ENCODE assay signal across 8 cellular contexts in the genomic region with DNA sequence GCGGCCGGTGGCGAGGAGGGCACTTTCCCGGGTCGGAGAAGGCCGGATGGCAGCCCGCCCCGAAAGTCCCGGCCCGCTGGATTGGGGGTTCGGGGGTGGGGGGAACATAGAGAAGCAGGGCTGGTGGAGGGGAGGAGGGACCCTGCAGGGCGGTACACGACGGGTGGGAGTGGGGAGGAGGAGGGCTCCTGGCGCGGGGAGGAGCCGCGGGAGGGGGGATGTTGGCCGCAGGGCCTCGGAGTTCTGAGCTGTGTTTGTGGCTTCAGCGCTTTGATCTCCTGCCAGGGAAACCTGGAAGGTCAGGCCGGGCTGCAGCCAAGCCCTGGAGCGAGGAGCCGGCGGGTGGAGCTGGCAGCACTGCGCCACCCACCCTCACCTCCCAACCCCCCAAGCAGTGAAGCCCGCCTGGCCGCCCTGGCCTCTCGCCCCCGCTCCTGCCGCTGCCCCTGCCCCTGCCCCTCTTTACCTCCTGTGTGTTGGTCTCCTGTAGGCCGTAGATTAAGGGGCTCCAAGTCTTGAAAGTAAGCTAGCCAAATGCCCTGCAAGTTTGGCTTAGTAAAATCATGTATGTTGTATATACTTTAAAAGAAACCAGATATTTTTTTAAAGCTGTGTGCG. TPM values are rescaled to one million over a fixed set of nuclear protein-coding genes. Genes with fewer than 3 reads are reported as not detected.
DNase-seq lines count a peak whose midpoint lies in the region; ATAC-seq and TF ChIP-seq lines count a peak whose summit lies in the region.

No MANE protein-coding gene starts in this region.

- intact Hi-C loops in left cardiac atrium (cut with DNase I): loop anchor here in 1 of 2 donors (10.0 kb wide), 1 partner anchor 146 kb away; the partner anchor contains the start of gene ZNRF3
- intact Hi-C loops in activated T-helper 1 cell treated with anti-CD3 and anti-CD28 coated beads, Interleukin-12 subunit alpha, Interleukin-12 subunit beta, Interleukin-2, Interleukin-4 antibody, amounts not matched to agents 30 ng/mL and 10 ng/mL and 1 ng/mL, durations not matched to agents 14 hours and 24 hours and 36 hours (cut with micrococcal nuclease): no loop called here

- H3K4me1 ChIP-seq in HUES6 (ENCODE audit: control insufficient read depth, insufficient read depth, low read length) (peaks cover 44% of the 10 kb centered on the region), parathyroid adenoma (peaks cover 2% of the 10 kb centered on the region)

- peak; percentile 86 to 87 for ATAC-seq in left cardiac atrium
- no peak for ATAC-seq in HG03460 (IDR thresholded peaks at IDR 0.05; ENCODE audit: unreplicated experiment)

- H3K4me1 Mint-ChIP-seq in activated T-helper 1 cell treated with anti-CD3 and anti-CD28 coated beads, Interleukin-12 subunit alpha, Interleukin-12 subunit beta, Interleukin-2, Interleukin-4 antibody, amounts not matched to agents 30 ng/mL and 10 ng/mL and 1 ng/mL, durations not matched to agents 14 hours and 24 hours and 36 hours (ENCODE audit: low read depth): peaks cover 4% of the 10 kb centered on the region

- H3K9me3 ChIP-seq in HUES6 (ENCODE audit: control insufficient read depth, insufficient read depth, low read depth, low read length) (no peaks in the 10 kb centered on the region), parathyroid adenoma (ENCODE audit: control insufficient read depth, low read length) (no peaks in the 10 kb centered on the region)

- no peaks in the 10 kb centered on the region for H3K9me3 Mint-ChIP-seq in activated T-helper 1 cell treated with anti-CD3 and anti-CD28 coated beads, Interleukin-12 subunit alpha, Interleukin-12 subunit beta, Interleukin-2, Interleukin-4 antibody, amounts not matched to agents 30 ng/mL and 10 ng/mL and 1 ng/mL, durations not matched to agents 14 hours and 24 hours and 36 hours

- H3K4me3 ChIP-seq in HUES6 (ENCODE audit: low read depth, low read length) (peak overlapping the region; percentile 63), parathyroid adenoma (ENCODE audit: low read depth, low read length) (peak overlapping the region; percentile 49)

- DNase-seq in Ammon's horn (ENCODE audit: low spot score) (peak; percentile 60), left cardiac atrium (peak; percentile 85), AML-193 (lab: John Stamatoyannopoulos, UW) (no peak)
- no peak for DNase-seq in activated T-helper 1 cell treated with anti-CD3 and anti-CD28 coated beads, Interleukin-12 subunit alpha, Interleukin-12 subunit beta, Interleukin-2, Interleukin-4 antibody, amounts not matched to agents 30 ng/mL and 10 ng/mL and 1 ng/mL, durations not matched to agents 14 hours and 24 hours and 36 hours (ENCODE audit: low spot score)

- no peak overlapping the region for H3K4me3 Mint-ChIP-seq in activated T-helper 1 cell treated with anti-CD3 and anti-CD28 coated beads, Interleukin-12 subunit alpha, Interleukin-12 subunit beta, Interleukin-2, Interleukin-4 antibody, amounts not matched to agents 30 ng/mL and 10 ng/mL and 1 ng/mL, durations not matched to agents 14 hours and 24 hours and 36 hours

- H3K27me3 Mint-ChIP-seq in activated T-helper 1 cell treated with anti-CD3 and anti-CD28 coated beads, Interleukin-12 subunit alpha, Interleukin-12 subunit beta, Interleukin-2, Interleukin-4 antibody, amounts not matched to agents 30 ng/mL and 10 ng/mL and 1 ng/mL, durations not matched to agents 14 hours and 24 hours and 36 hours (ENCODE audit: insufficient read depth): peaks cover 47% of the 10 kb centered on the region

- peak overlapping the region; percentile 72 for H3K4me2 ChIP-seq in parathyroid adenoma (ENCODE audit: low read length)

- peak overlapping the region; percentile 83; the same call in 1 of the 2 replicates for H3K27ac ChIP-seq in HUES6 (ENCODE audit: low read depth, low read length)
- peak overlapping the region; percentile 77 for H3K27ac ChIP-seq in angular gyrus (ENCODE audit: low read depth, low read length)
- no peak overlapping the region for H3K27ac ChIP-seq in parathyroid adenoma

- H3K27ac Mint-ChIP-seq in activated T-helper 1 cell treated with anti-CD3 and anti-CD28 coated beads, Interleukin-12 subunit alpha, Interleukin-12 subunit beta, Interleukin-2, Interleukin-4 antibody, amounts not matched to agents 30 ng/mL and 10 ng/mL and 1 ng/mL, durations not matched to agents 14 hours and 24 hours and 36 hours: no peak overlapping the region

- H2AFZ ChIP-seq in parathyroid adenoma: peak overlapping the region; percentile 66

- H3K36me3 ChIP-seq in HUES6 (ENCODE audit: control insufficient read depth, insufficient read depth, low read length): no peaks in the 10 kb centered on the region
- H3K36me3 ChIP-seq in parathyroid adenoma (ENCODE audit: control insufficient read depth, insufficient read depth, low read length): no peaks in the 10 kb centered on the region

- H3K36me3 Mint-ChIP-seq in activated T-helper 1 cell treated with anti-CD3 and anti-CD28 coated beads, Interleukin-12 subunit alpha, Interleukin-12 subunit beta, Interleukin-2, Interleukin-4 antibody, amounts not matched to agents 30 ng/mL and 10 ng/mL and 1 ng/mL, durations not matched to agents 14 hours and 24 hours and 36 hours (ENCODE audit: low read depth): no peaks in the 10 kb centered on the region

- H3K79me2 ChIP-seq in parathyroid adenoma: no peaks in the 10 kb centered on the region

- H3K27me3 ChIP-seq in HUES6 (ENCODE audit: control insufficient read depth, insufficient read depth, low read length): no peaks in the 10 kb centered on the region
- H3K27me3 ChIP-seq in parathyroid adenoma (ENCODE audit: control insufficient read depth, insufficient read depth, low read length): no peaks in the 10 kb centered on the region

- H3K9ac ChIP-seq in HUES6 (ENCODE audit: low read length) (peak overlapping the region; percentile 86), parathyroid adenoma (no peak overlapping the region)

- no peak for TF ChIP-seq CTCF in parathyroid adenoma (IDR thresholded peaks at IDR 0.05)

RNA-seq across cellular contexts. Expression of gene C22orf31, which starts 30.9 kb away (rescaled TPM):
- not detected for total RNA-seq in left cardiac atrium
- not detected in 2 replicates for total RNA-seq in activated T-helper 1 cell treated with anti-CD3 and anti-CD28 coated beads, Interleukin-12 subunit alpha, Interleukin-12 subunit beta, Interleukin-2, Interleukin-4 antibody, amounts not matched to agents 30 ng/mL and 10 ng/mL and 1 ng/mL, durations not matched to agents 14 hours and 24 hours and 36 hours

RNA-seq across cellular contexts. Expression of gene KREMEN1, which starts 42.1 kb away (rescaled TPM):
- 10 to 100 TPM; 39.1 to 49.8 TPM for total RNA-seq in left cardiac atrium
- 0.03 TPM in 1 of 2 replicates, not detected in the other for total RNA-seq in activated T-helper 1 cell treated with anti-CD3 and anti-CD28 coated beads, Interleukin-12 subunit alpha, Interleukin-12 subunit beta, Interleukin-2, Interleukin-4 antibody, amounts not matched to agents 30 ng/mL and 10 ng/mL and 1 ng/mL, durations not matched to agents 14 hours and 24 hours and 36 hours

Comparison
In these comparisons a context has a peak if more than half of its experiments do, and no peak if none do; other contexts are left out.
1. DNase-seq: peak in Ammon's horn (single experiment) and left cardiac atrium (single experiment); none in AML-193 (0 of 2) and activated T-helper 1 cell treated with anti-CD3 and anti-CD28 coated beads, Interleukin-12 subunit alpha, Interleukin-12 subunit beta, Interleukin-2, Interleukin-4 antibody, amounts not matched to agents 30 ng/mL and 10 ng/mL and 1 ng/mL, durations not matched to agents 14 hours and 24 hours and 36 hours (single experiment).
2. RNA of gene KREMEN1, which starts 42.1 kb away (total RNA-seq): 39.1 to 49.8 TPM in left cardiac atrium; 0.03 TPM in activated T-helper 1 cell treated with anti-CD3 and anti-CD28 coated beads, Interleukin-12 subunit alpha, Interleukin-12 subunit beta, Interleukin-2, Interleukin-4 antibody, amounts not matched to agents 30 ng/mL and 10 ng/mL and 1 ng/mL, durations not matched to agents 14 hours and 24 hours and 36 hours; every median in the first group is over 10 times any median in the second.